8 cellular contexts compared by ENCODE assay signal in genomic region chr16:56988948-56989945, GRCh38. TPM values are rescaled to one million over a fixed set of nuclear protein-coding genes. Genes with fewer than 3 reads are reported as not detected.
DNase-seq lines count a peak whose midpoint lies in the region; ATAC-seq and TF ChIP-seq lines count a peak whose summit lies in the region.

Gene NLRC5 (plus strand): TSS chr16:56989557. CDS start chr16:57020713, 31,156 bp downstream.

- no peaks in the 10 kb centered on the region for H3K4me1 ChIP-seq in endodermal cell (ENCODE audit: control insufficient read depth, insufficient read depth, low read length)

- WGBS in endodermal cell (ENCODE audit: insufficient coverage in 1 of 2, insufficient read length in 1 of 2), 2 experiments: 8 to 12% methylated on average over 28 to 64 of the region's 64 CpGs

- H3K36me3 Mint-ChIP-seq in endodermal cell (ENCODE audit: low read depth): no peaks in the 10 kb centered on the region
- H3K36me3 Mint-ChIP-seq in mesothelial cell of epicardium: no peaks in the 10 kb centered on the region

- no peak for TF ChIP-seq CTCF in endodermal cell (conservative IDR thresholded peaks at IDR 0.05)
- TF ChIP-seq CTCF in mesothelial cell of epicardium (IDR thresholded peaks at IDR 0.05; ENCODE audit: unreplicated experiment): no peak

- H3K27ac ChIP-seq in endodermal cell (ENCODE audit: low read depth, low read length): no peak within 1 kb of the TSS

- H3K4me3 Mint-ChIP-seq in endodermal cell (peak within 1 kb of the TSS; percentile 73), mesothelial cell of epicardium (peak within 1 kb of the TSS; percentile 87)

- H3K9me3 ChIP-seq in endodermal cell (ENCODE audit: control insufficient read depth, low read length): no peaks in the 10 kb centered on the region

- peak within 1 kb of the TSS; percentile 75 for H3K4me3 ChIP-seq in endodermal cell (ENCODE audit: low read length)

- no peaks in the 10 kb centered on the region for H3K36me3 ChIP-seq in endodermal cell (ENCODE audit: control insufficient read depth, insufficient read depth, low read length)

- H3K4me1 Mint-ChIP-seq in endodermal cell (no peaks in the 10 kb centered on the region), mesothelial cell of epicardium (peaks cover 8% of the 10 kb centered on the region)

- H3K27ac Mint-ChIP-seq in endodermal cell: no peak within 1 kb of the TSS
- H3K27ac Mint-ChIP-seq in mesothelial cell of epicardium: peak within 1 kb of the TSS; percentile 76

- H3K27me3 Mint-ChIP-seq in endodermal cell (ENCODE audit: insufficient read depth) (peaks cover 58% of the 10 kb centered on the region), mesothelial cell of epicardium (ENCODE audit: low read depth) (peaks cover 67% of the 10 kb centered on the region)

- H3K9me3 Mint-ChIP-seq in endodermal cell (no peaks in the 10 kb centered on the region), mesothelial cell of epicardium (no peaks in the 10 kb centered on the region)

- H3K9ac ChIP-seq in endodermal cell (ENCODE audit: extremely low read depth, low read length, poor library complexity, severe bottlenecking): no peak within 1 kb of the TSS

- peak; percentile 78 for ATAC-seq in HG03460 (IDR thresholded peaks at IDR 0.05; ENCODE audit: unreplicated experiment)

- H3K27me3 ChIP-seq in endodermal cell (ENCODE audit: control insufficient read depth, insufficient read depth, low read length, poor library complexity, severe bottlenecking): peaks cover 44% of the 10 kb centered on the region

- DNase-seq in C1 segment of cervical spinal cord (lab: John Stamatoyannopoulos, UW) (peak; percentile 9 to 85 (median 69)), GM19240 (ENCODE audit: insufficient read length, low spot score) (peak; percentile 75), NOMO-1 treated with dmso at 0.1 percent for 144 hours (lab: John Stamatoyannopoulos, UW; ENCODE audit: unreplicated experiment) (peak; percentile 62), endodermal cell (peak; percentile 86), mesothelial cell of epicardium (ENCODE audit: low spot score in 2 of 2, unreplicated experiment in 2 of 2) (peak; percentile 56 to 78)
- DNase-seq in activated CD8-positive, alpha-beta memory T cell treated with anti-CD3 and anti-CD28 coated beads, Interleukin-2, amount 50 U/mL, for 1 hour (ENCODE audit: extremely low read depth): peak; percentile 75
- peak; percentile 89 to 92 for DNase-seq in stimulated activated CD8-positive, alpha-beta memory T cell treated with anti-CD3 and anti-CD28 coated beads, Interleukin-15, amount 100 ng/mL, for 4 hours (ENCODE audit: low read depth in 2 of 2)

RNA-seq across cellular contexts. Expression of gene NLRC5, which starts in this region (rescaled TPM):
- under 1 TPM; 0.64 to 0.97 TPM for total RNA-seq in endodermal cell
- polyA plus RNA-seq in endodermal cell (2013, experiment 1 of 2): 0.21 TPM
- 0.12 TPM for polyA plus RNA-seq in endodermal cell (2013, experiment 2 of 2)
- 1.7 to 3.7 TPM (median 1.8 TPM) in 3 replicates for total RNA-seq in mesothelial cell of epicardium

Comparison
In these comparisons a context has a peak if more than half of its experiments do, and no peak if none do; other contexts are left out.
1. Peak in DNase-seq and H3K4me3 ChIP-seq in endodermal cell; RNA of the gene not detected or under 1 TPM.